In the genomic region with DNA sequence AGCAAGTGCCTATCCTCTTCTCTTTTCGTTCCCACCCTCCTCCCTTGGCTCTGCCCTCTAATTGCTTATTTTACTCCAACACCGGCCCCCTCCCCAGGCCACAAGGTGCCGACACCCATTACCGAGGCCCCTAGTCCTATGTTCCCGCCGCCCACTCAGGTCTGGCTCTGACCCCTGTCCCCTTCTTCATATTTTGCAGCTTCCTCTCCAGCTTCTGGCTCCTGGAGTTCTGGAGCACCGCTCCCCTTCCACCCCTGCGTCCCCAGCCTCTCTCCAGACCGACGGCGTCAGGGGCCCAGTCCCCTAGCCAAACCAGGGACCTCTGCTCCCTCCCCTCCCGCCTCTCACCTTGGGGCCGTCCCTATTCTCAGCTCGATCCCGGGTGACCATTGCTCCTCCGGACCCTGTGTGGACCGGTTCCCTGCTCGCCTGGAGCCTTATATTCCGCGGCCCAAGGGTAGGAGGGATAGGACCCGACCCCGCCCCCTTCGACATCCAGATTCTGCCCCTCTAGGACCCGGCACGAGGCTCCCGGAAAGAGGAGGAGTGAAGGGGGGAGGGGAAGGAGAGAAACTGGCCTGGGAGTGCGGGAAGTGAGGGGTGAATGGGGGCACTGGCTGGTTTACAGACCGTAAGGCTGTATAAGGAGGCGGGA, we compare ENCODE assay signal across 7 cellular contexts. TPM values are rescaled to one million over a fixed set of nuclear protein-coding genes. Genes with fewer than 3 reads are reported as not detected.
DNase-seq lines count a peak whose midpoint lies in the region; ATAC-seq and TF ChIP-seq lines count a peak whose summit lies in the region.

A gene (minus strand): TSS at position 412 of the 655 bp plus-strand sequence. CDS start 22 bp downstream, at position 390.

- H3K27me3 Mint-ChIP-seq in nephron progenitor cell (ENCODE audit: low read depth, poor library complexity) = peaks cover 58% of the 10 kb centered on the region

- DNase-seq in G401 (ENCODE audit: low spot score) = peak; percentile 60
- no peak for DNase-seq in MG63
- DNase-seq in colonic mucosa = no peak
- DNase-seq in nephron progenitor cell = peak; percentile 73
- no peak for DNase-seq in NCI-H2081 treated with DMSO at 0.1 percent for 48 hours (lab: John Stamatoyannopoulos, UW)

- H3K4me1 ChIP-seq in colonic mucosa = peaks cover 46% of the 10 kb centered on the region

- no peaks in the 10 kb centered on the region for H3K36me3 ChIP-seq in MG63
- no peaks in the 10 kb centered on the region for H3K36me3 ChIP-seq in colonic mucosa

- in situ Hi-C loops in G401 (cut with HindIII; ENCODE audit: low sequenced_read_pairs) = loop anchor here (5.0 kb wide), 1 partner anchor 63 kb away; no protein-coding TSS in a partner anchor

- H3K4me3 ChIP-seq in MG63 (peak within 1 kb of the TSS; percentile 80), colonic mucosa (peak within 1 kb of the TSS; percentile 50)

- H3K27ac Mint-ChIP-seq in nephron progenitor cell = peak within 1 kb of the TSS; percentile 52

- no peak for ATAC-seq in GM21786 (IDR thresholded peaks at IDR 0.05; ENCODE audit: unreplicated experiment)
- ATAC-seq in HG02588 (IDR thresholded peaks at IDR 0.05; ENCODE audit: unreplicated experiment) = no peak

- peak within 1 kb of the TSS; percentile 93 for H3K4me3 Mint-ChIP-seq in nephron progenitor cell

- H3K27ac ChIP-seq in colonic mucosa = no peak within 1 kb of the TSS

- intact Hi-C loops in colonic mucosa (cut with DNase I) = no loop called here

- no peak for TF ChIP-seq CTCF in colonic mucosa (IDR thresholded peaks at IDR 0.05)
- TF ChIP-seq CTCF in nephron progenitor cell (IDR thresholded peaks at IDR 0.05) = no peak

- H3K4me1 Mint-ChIP-seq in nephron progenitor cell = peaks cover 37% of the 10 kb centered on the region

- H3K27me3 ChIP-seq in MG63 (peaks cover 28% of the 10 kb centered on the region), colonic mucosa (peaks cover 44% of the 10 kb centered on the region)

- no peaks in the 10 kb centered on the region for H3K9me3 ChIP-seq in MG63
- H3K9me3 ChIP-seq in colonic mucosa = no peaks in the 10 kb centered on the region

- H3K9me3 Mint-ChIP-seq in nephron progenitor cell = no peaks in the 10 kb centered on the region

- peak within 1 kb of the TSS; percentile 41 to 55 for H3K9ac ChIP-seq in colonic mucosa (ENCODE audit: low read depth in 2 of 2, low read length in 2 of 2)

- H3K36me3 Mint-ChIP-seq in nephron progenitor cell (ENCODE audit: low read depth) = no peaks in the 10 kb centered on the region

RNA-seq across cellular contexts. Expression of the gene that starts here (rescaled TPM):
- total RNA-seq in G401 (2014; rRNA removed; shearing (Covaris generic)) = 1.1 and 3.9 TPM in 2 replicates
- total RNA-seq in MG63 (2014; rRNA removed; shearing (Covaris generic); ENCODE audit: low replicate concordance) = not detected in 2 replicates
- total RNA-seq in colonic mucosa = not detected

Comparison
In these comparisons a context has a peak if more than half of its experiments do, and no peak if none do; other contexts are left out.
1. DNase-seq: peak in G401 (single experiment) and nephron progenitor cell (single experiment); none in MG63 (single experiment), colonic mucosa (single experiment) and NCI-H2081 treated with DMSO at 0.1 percent for 48 hours (single experiment).